Comparison of ENCODE assay signal across 11 cellular contexts in genomic region chr16:77833906-77834599, GRCh38. TPM values are rescaled to one million over a fixed set of nuclear protein-coding genes. Genes with fewer than 3 reads are reported as not detected.
DNase-seq lines count a peak whose midpoint lies in the region; ATAC-seq and TF ChIP-seq lines count a peak whose summit lies in the region.
"Had no signal": no experiment of that assay in that cellular context is flagged by ENCODE, and none has a peak within 500 bp of the region (broad histone marks: within the 10 kb centered on the region; RNA-seq: fewer than 3 reads in every experiment).

No MANE protein-coding gene starts in this region.

- no peak for TF ChIP-seq CTCF in RWPE1 (conservative IDR thresholded peaks at IDR 0.05; ENCODE audit: low read depth)
- no peak for TF ChIP-seq CTCF in fibroblast of lung (conservative IDR thresholded peaks at IDR 0.05 in 1 of 2, IDR thresholded peaks at IDR 0.05 in 1 of 2; ENCODE audit: low read depth in 1 of 2, low read length in 2 of 2)
- no peak for TF ChIP-seq CTCF in neural crest cell (conservative IDR thresholded peaks at IDR 0.05)
- TF ChIP-seq CTCF in tibial artery (IDR thresholded peaks at IDR 0.05), result no peak

- no peak overlapping the region for H2AFZ ChIP-seq in fibroblast of lung (ENCODE audit: low read length)

- intact Hi-C loops in tibial artery (cut with DNase I; ENCODE audit: low total_unique reads), result no loop called here

- H4K20me1 ChIP-seq in fibroblast of lung (ENCODE audit: control insufficient read depth, extremely low read depth, insufficient read depth, low read length), result no peaks in the 10 kb centered on the region

- DNase-seq in ELR (ENCODE audit: low read depth) (peak; percentile 81), RWPE1 (ENCODE audit: low spot score) (peak; percentile 55), fibroblast of lung (ENCODE audit: low read depth in 2 of 2) (peak; percentile 59 to 97), neural crest cell (ENCODE audit: low read depth, low spot score) (peak; percentile 4), T-helper 17 cell (no peak), HuH-7.5 (ENCODE audit: low spot score) (no peak), tibial artery (no peak)
- DNase-seq: activated T-cell treated with anti-CD3 and anti-CD28 coated beads, Interleukin-2, amount 50 U/mL, for 48 hours; dorsolateral prefrontal cortex; NCI-H510A treated with DMSO at 0.1 percent for 48 hours had no signal

- H3K27me3 ChIP-seq in fibroblast of lung (ENCODE audit: control insufficient read depth, insufficient read depth, low read length) (no peaks in the 10 kb centered on the region), tibial artery (no peaks in the 10 kb centered on the region)

- H3K4me1 ChIP-seq in fibroblast of lung (ENCODE audit: control insufficient read depth, extremely low read depth, insufficient read depth, low read length) (peaks cover 2% of the 10 kb centered on the region), tibial artery (peaks cover 0 to 13% (median 6%) of the 10 kb centered on the region in 4 donors)

- no peak overlapping the region for H3K4me2 ChIP-seq in fibroblast of lung (ENCODE audit: extremely low read depth, insufficient read depth, low read length)

- H3K9me3 Mint-ChIP-seq in neural crest cell, result peaks cover 5% of the 10 kb centered on the region

- H3K27me3 Mint-ChIP-seq in neural crest cell (ENCODE audit: low read depth) (no peaks in the 10 kb centered on the region), T-helper 17 cell (peaks cover 12% of the 10 kb centered on the region)

- H3K9me3 ChIP-seq in fibroblast of lung (ENCODE audit: control insufficient read depth, insufficient read depth, low read depth, low read length), result no peaks in the 10 kb centered on the region
- H3K9me3 ChIP-seq in T-helper 17 cell (ENCODE audit: control insufficient read depth, low read length, poor library complexity, severe bottlenecking), result no peaks in the 10 kb centered on the region
- no peaks in the 10 kb centered on the region for H3K9me3 ChIP-seq in tibial artery

- H3K36me3 Mint-ChIP-seq in neural crest cell (ENCODE audit: low read depth), result no peaks in the 10 kb centered on the region
- H3K36me3 Mint-ChIP-seq in T-helper 17 cell (ENCODE audit: low read depth), result no peaks in the 10 kb centered on the region

- CTCF ChIA-PET in RWPE1 (lab: Yijun Ruan, JAX), result no interaction called here

- H3K4me3 Mint-ChIP-seq in neural crest cell (no peak overlapping the region), T-helper 17 cell (no peak overlapping the region)

- ATAC-seq in T-helper 17 cell (no peak), GM21786 (IDR thresholded peaks at IDR 0.05; ENCODE audit: unreplicated experiment) (no peak)

- POLR2A ChIA-PET in RWPE1 (lab: Yijun Ruan, JAX; ENCODE audit: low non-redundant PET), result no interaction called here

- no peaks in the 10 kb centered on the region for H3K79me2 ChIP-seq in fibroblast of lung (ENCODE audit: control insufficient read depth, insufficient read depth, low read length)

- H3K27ac ChIP-seq in RWPE1 (no peak overlapping the region), fibroblast of lung (ENCODE audit: insufficient read depth, low read length) (peak overlapping the region; percentile 3), tibial artery (no peak overlapping the region)
- H3K27ac ChIP-seq: dorsolateral prefrontal cortex had no signal

- H3K27ac Mint-ChIP-seq in neural crest cell (ENCODE audit: unreplicated experiment) (peak overlapping the region; percentile 97), T-helper 17 cell (no peak overlapping the region)

- no peak overlapping the region for H3K9ac ChIP-seq in fibroblast of lung (ENCODE audit: insufficient read depth, low read length)

- no peaks in the 10 kb centered on the region for H3K36me3 ChIP-seq in fibroblast of lung (ENCODE audit: control insufficient read depth, insufficient read depth, low read length)
- H3K36me3 ChIP-seq in tibial artery, result no peaks in the 10 kb centered on the region

- peaks cover 41% of the 10 kb centered on the region for H3K4me1 Mint-ChIP-seq in neural crest cell
- no peaks in the 10 kb centered on the region for H3K4me1 Mint-ChIP-seq in T-helper 17 cell

- no peak overlapping the region for H3K4me3 ChIP-seq in fibroblast of lung (replicated peaks in 1 of 4; ENCODE audit: control extremely low read depth in 1 of 4, insufficient read depth in 1 of 4, low read depth in 3 of 4, low read length in 4 of 4)
- no peak overlapping the region for H3K4me3 ChIP-seq in tibial artery
- H3K4me3 ChIP-seq: dorsolateral prefrontal cortex had no signal

RNA-seq across cellular contexts. Expression of gene VAT1L, which starts 45.7 kb away (rescaled TPM):
- total RNA-seq in fibroblast of lung, result 15.7 and 86.9 TPM in 2 replicates
- polyA plus RNA-seq in fibroblast of lung, result 17.9 and 58.2 TPM in 2 replicates
- 13.1 and 40.9 TPM in 2 replicates for polyA plus RNA-seq in fibroblast of lung (2012)
- 9.5 and 34.2 TPM in 2 replicates for polyA minus RNA-seq in fibroblast of lung (ENCODE audit: low replicate concordance)
- 4.8 and 5.2 TPM in 2 replicates for total RNA-seq in neural crest cell
- not detected for total RNA-seq in T-helper 17 cell

Comparison
In these comparisons a context has a peak if more than half of its experiments do, and no peak if none do; other contexts are left out.
1. DNase-seq: peak in ELR (single experiment), RWPE1 (single experiment), fibroblast of lung (2 of 2) and neural crest cell (single experiment); none in T-helper 17 cell (0 of 3), HuH-7.5 (single experiment) and tibial artery (0 of 2).